Comparison of ENCODE assay signal across 14 cellular contexts in the genomic region with DNA sequence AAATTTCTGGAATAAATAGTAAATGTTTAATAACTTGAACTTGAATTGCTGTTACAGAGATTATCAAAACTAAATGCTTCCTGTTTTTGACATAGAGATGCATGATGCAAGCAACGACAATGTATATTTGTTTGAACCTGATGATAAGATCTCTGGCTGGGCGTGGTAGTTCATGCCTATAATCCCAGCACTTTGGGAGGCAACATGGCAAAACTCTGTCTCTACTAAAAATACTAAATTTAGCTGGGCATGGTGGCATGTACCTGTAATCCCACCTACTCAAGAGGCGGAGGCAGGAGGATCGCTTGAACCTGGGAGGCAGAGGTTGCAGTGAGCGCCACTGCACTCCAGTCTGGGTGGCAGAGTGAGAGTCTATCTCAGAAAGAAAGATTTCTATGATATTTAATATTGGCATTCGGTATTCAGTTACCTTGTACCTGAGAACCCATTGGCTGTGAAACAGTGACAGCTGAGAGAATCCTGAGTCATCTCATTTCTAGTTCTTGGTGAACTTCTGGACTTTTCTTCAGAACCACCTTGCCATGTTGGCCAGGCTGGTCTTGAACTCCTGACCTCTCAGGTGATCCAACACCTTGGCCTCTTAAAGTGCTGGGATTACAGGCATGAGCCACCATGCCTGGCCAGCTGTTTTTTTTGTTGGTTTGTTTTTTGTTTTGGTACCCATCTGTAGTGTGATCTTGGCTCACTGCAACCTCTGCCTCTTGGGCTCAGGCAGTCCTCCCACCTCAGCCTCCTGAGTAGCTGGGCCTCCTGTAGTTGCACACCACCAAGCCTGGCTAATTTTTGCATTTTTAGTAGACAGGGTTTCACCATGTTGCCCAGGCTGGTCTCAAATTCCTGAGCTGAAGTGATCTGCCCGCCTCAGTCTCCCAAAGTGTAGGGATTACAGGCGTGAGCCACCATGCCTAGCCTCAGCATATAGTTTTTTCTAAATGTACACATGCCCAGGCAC. TPM values are rescaled to one million over a fixed set of nuclear protein-coding genes. Genes with fewer than 3 reads are reported as not detected.
A peak's percentile ranks its signal among the peaks of the same experiment; 100 is the strongest.
DNase-seq lines count a peak whose midpoint lies in the region; ATAC-seq, FAIRE-seq and TF ChIP-seq lines count a peak whose summit lies in the region.
"Had no signal": no experiment of that assay in that cellular context is flagged by ENCODE, and none has a peak within 500 bp of the region (broad histone marks: within the 10 kb centered on the region; RNA-seq: fewer than 3 reads in every experiment).

No MANE protein-coding gene starts in this region.

- peaks cover 23 to 69% of the 10 kb centered on the region in 2 experiments for H3K36me3 ChIP-seq in endothelial cell of umbilical vein (ENCODE audit: control insufficient read depth in 2 of 2, extremely low read depth in 1 of 2, insufficient read depth in 2 of 2, low read length in 2 of 2)

- CTCF ChIA-PET in endothelial cell of umbilical vein (lab: Charles Lee): interaction anchor here (1.6 kb wide), 1 partner anchor 10 kb away, joined by 4 read pairs; a partner anchor contains a TSS

- no peaks in the 10 kb centered on the region for H3K9me3 ChIP-seq in endothelial cell of umbilical vein (replicated peaks; ENCODE audit: control insufficient read depth, insufficient read depth, low read length)
- H3K9me3 ChIP-seq: SJSA1 had no signal

- FAIRE-seq in GM12891 (lab: Jason Lieb, UNC) (no peak), endothelial cell of umbilical vein (lab: Jason Lieb, UNC) (no peak)
- FAIRE-seq: HTR-8/SVneo had no signal

- H3K4me1 Mint-ChIP-seq in T-helper 2 cell treated with Interferon-gamma antibody and Interleukin-4, amounts not matched to agents 5 μg/mL and 100 μg/mL, for 36 hours (ENCODE audit: low read depth): peaks cover 42% of the 10 kb centered on the region

- no peak overlapping the region for H2AFZ ChIP-seq in endothelial cell of umbilical vein (ENCODE audit: low read depth, low read length)

- no peak; the same call in 1 of the 2 replicates for TF ChIP-seq POLR2A in GM12891 (IDR thresholded peaks at IDR 0.05; ENCODE audit: low read depth, low read length)
- no peak for TF ChIP-seq POLR2A in endothelial cell of umbilical vein (IDR thresholded peaks at IDR 0.05; ENCODE audit: low read depth, low read length)

- no peaks in the 10 kb centered on the region for H3K27me3 ChIP-seq in endothelial cell of umbilical vein (ENCODE audit: control insufficient read depth in 2 of 2, insufficient read depth in 2 of 2, low read length in 2 of 2)
- H3K27me3 ChIP-seq: SJSA1 had no signal

- peaks cover 61% of the 10 kb centered on the region for H3K79me2 ChIP-seq in endothelial cell of umbilical vein (ENCODE audit: control insufficient read depth, insufficient read depth, low read length)

- H4K20me1 ChIP-seq in endothelial cell of umbilical vein (replicated peaks; ENCODE audit: control insufficient read depth, extremely low read depth, insufficient read depth, low read length): peaks cover 19% of the 10 kb centered on the region

- POLR2A ChIA-PET in endothelial cell of umbilical vein (lab: Charles Lee): interaction anchor here (1.2 kb wide), 1 partner anchor 10 kb away, joined by 4 read pairs; no protein-coding TSS in a partner anchor

- intact Hi-C loops in endothelial cell of umbilical vein (cut with micrococcal nuclease): no loop called here

- dilution Hi-C loops in endothelial cell of umbilical vein (cut with MboI; ENCODE audit: extremely low pct_ligation_motif_present, low sequenced_read_pairs): no loop called here

- no peak overlapping the region for H3K4me2 ChIP-seq in endothelial cell of umbilical vein (ENCODE audit: insufficient read depth, low read length)

- H3K9ac ChIP-seq in endothelial cell of umbilical vein (replicated peaks; ENCODE audit: extremely low read depth, insufficient read depth, low read length): no peak overlapping the region

- peaks cover 7% of the 10 kb centered on the region for H3K4me1 ChIP-seq in endothelial cell of umbilical vein (ENCODE audit: control insufficient read depth, extremely low read depth, insufficient read depth, low read length)

- H3K9me3 Mint-ChIP-seq in T-helper 2 cell treated with Interferon-gamma antibody and Interleukin-4, amounts not matched to agents 5 μg/mL and 100 μg/mL, for 36 hours: no peaks in the 10 kb centered on the region
- H3K9me3 Mint-ChIP-seq: CD8-positive, alpha-beta T cell; dendritic cell treated with granulocyte-macrophage colony-stimulating factor and Interleukin-4, amounts not matched to agents 40 ng/mL and 50 ng/mL, for 4 days had no signal

- peak overlapping the region; percentile 86 for H3K27ac Mint-ChIP-seq in T-helper 2 cell treated with Interferon-gamma antibody and Interleukin-4, amounts not matched to agents 5 μg/mL and 100 μg/mL, for 36 hours
- H3K27ac Mint-ChIP-seq: CD8-positive, alpha-beta T cell; dendritic cell treated with granulocyte-macrophage colony-stimulating factor and Interleukin-4, amounts not matched to agents 40 ng/mL and 50 ng/mL, for 4 days had no signal

- peak overlapping the region; percentile 31; the same call in 1 of the 2 replicates for H3K27ac ChIP-seq in C4-2B
- no peak overlapping the region for H3K27ac ChIP-seq in endothelial cell of umbilical vein (ENCODE audit: insufficient read depth, low read depth, low read length)
- H3K27ac ChIP-seq: SJSA1, VCaP had no signal

- no peaks in the 10 kb centered on the region for H3K9me1 ChIP-seq in endothelial cell of umbilical vein (replicated peaks; ENCODE audit: control insufficient read depth, extremely low read depth, insufficient read depth, low read length)

- TF ChIP-seq CTCF in C4-2B (conservative IDR thresholded peaks at IDR 0.05) (no peak), endothelial cell of umbilical vein (IDR thresholded peaks at IDR 0.05; ENCODE audit: extremely low read depth in 1 of 2, insufficient read depth in 1 of 2, low read depth in 1 of 2, low read length in 2 of 2) (no peak)

- peak overlapping the region; percentile 70 for H3K4me3 Mint-ChIP-seq in T-helper 2 cell treated with Interferon-gamma antibody and Interleukin-4, amounts not matched to agents 5 μg/mL and 100 μg/mL, for 36 hours
- H3K4me3 Mint-ChIP-seq: CD8-positive, alpha-beta T cell; dendritic cell treated with granulocyte-macrophage colony-stimulating factor and Interleukin-4, amounts not matched to agents 40 ng/mL and 50 ng/mL, for 4 days had no signal

- ATAC-seq in HG03159 (IDR thresholded peaks at IDR 0.05; ENCODE audit: unreplicated experiment): no peak
- ATAC-seq: CD8-positive, alpha-beta T cell; left colon had no signal

- H3K27me3 Mint-ChIP-seq in T-helper 2 cell treated with Interferon-gamma antibody and Interleukin-4, amounts not matched to agents 5 μg/mL and 100 μg/mL, for 36 hours (ENCODE audit: low read depth): no peaks in the 10 kb centered on the region
- H3K27me3 Mint-ChIP-seq: dendritic cell treated with granulocyte-macrophage colony-stimulating factor and Interleukin-4, amounts not matched to agents 40 ng/mL and 50 ng/mL, for 4 days had no signal

- H3K4me3 ChIP-seq in endothelial cell of umbilical vein (replicated peaks in 1 of 3; ENCODE audit: insufficient read depth in 1 of 3, low read depth in 1 of 3, low read length in 3 of 3): no peak overlapping the region
- H3K4me3 ChIP-seq: SJSA1 had no signal

- DNase-seq in GM12891 (ENCODE audit: insufficient read length, low spot score) (no peak), endothelial cell of umbilical vein (ENCODE audit: low read depth, low spot score) (no peak), foreskin melanocyte (no peak), RPMI8226 (no peak)
- no peak for DNase-seq in T-helper 2 cell treated with Interferon-gamma antibody and Interleukin-4, amounts not matched to agents 5 μg/mL and 100 μg/mL, for 36 hours (ENCODE audit: low spot score)
- DNase-seq: CD8-positive, alpha-beta T cell; left colon; NCI-H1092 had no signal

- peaks cover 86% of the 10 kb centered on the region for H3K36me3 Mint-ChIP-seq in T-helper 2 cell treated with Interferon-gamma antibody and Interleukin-4, amounts not matched to agents 5 μg/mL and 100 μg/mL, for 36 hours (ENCODE audit: low read depth)

- BruUV-seq in endothelial cell of umbilical vein (replicated peaks; lab: Mats Ljungman, UMichigan): no TSS peak

TF ChIP-seq in GM12891, 5 proteins besides CTCF, POLR2A, EP300 and RAD21 (continues in another document):
- TF ChIP-seq PAX5 (IDR thresholded peaks at IDR 0.05; ENCODE audit: insufficient read depth, low read length, severe bottlenecking) (no peak), POU2F2 (IDR thresholded peaks at IDR 0.05; ENCODE audit: low read depth, low read length) (no peak), POLR2AphosphoS5 (IDR thresholded peaks at IDR 0.05; ENCODE audit: low read depth, low read length) (0 out of 2 replicates have a peak, but pooled peaks have one; percentile 50), TAF1 (IDR thresholded peaks at IDR 0.05; ENCODE audit: low read depth, low read length) (no peak)

TF ChIP-seq in endothelial cell of umbilical vein, 7 proteins besides CTCF, POLR2A, EP300 and RAD21:
- TF ChIP-seq POLR2AphosphoS5 (IDR thresholded peaks at IDR 0.05; ENCODE audit: insufficient read depth, low read depth, low read length) (peak; percentile 23), JUN (IDR thresholded peaks at IDR 0.05; ENCODE audit: borderline replicate concordance, insufficient read depth, insufficient read length, low read depth) (no peak), GATA2 (IDR thresholded peaks at IDR 0.05; ENCODE audit: insufficient read depth, insufficient read length, low read depth, low read length) (peak; percentile 14)

RNA-seq across cellular contexts. Expression of a gene that starts 10.0 kb away (rescaled TPM):
- polyA plus RNA-seq in GM12891 (2012; ENCODE audit: low read depth, missing spikeins): 0.17 TPM
- 0.27 TPM in 1 of 2 replicates, not detected in the other for total RNA-seq in endothelial cell of umbilical vein
- polyA plus RNA-seq in endothelial cell of umbilical vein: 0.04 and 0.13 TPM in 2 replicates
- 0.05 TPM in 1 of 2 replicates, not detected in the other for polyA plus RNA-seq in endothelial cell of umbilical vein (2011; cell fraction: cytosol; rRNA removed)
- polyA plus RNA-seq in endothelial cell of umbilical vein (2011; cell fraction: nucleus; rRNA removed): 0.10 and 0.22 TPM in 2 replicates
- polyA plus RNA-seq in endothelial cell of umbilical vein (2012): 0.19 TPM in 1 of 2 replicates, not detected in the other
- 0.08 TPM in 1 of 2 replicates, not detected in the other for polyA minus RNA-seq in endothelial cell of umbilical vein
- polyA minus RNA-seq in endothelial cell of umbilical vein (2011; cell fraction: cytosol; rRNA and poly(A)+ RNA removed): not detected
- not detected in 2 replicates for polyA minus RNA-seq in endothelial cell of umbilical vein (2011; cell fraction: nucleus; rRNA and poly(A)+ RNA removed)

RNA-seq across cellular contexts. Expression of a gene that starts 21.8 kb away (rescaled TPM):
- 4,411 TPM for polyA plus RNA-seq in GM12891 (2012; ENCODE audit: low read depth, missing spikeins)
- total RNA-seq in endothelial cell of umbilical vein: 1,592 and 1,695 TPM in 2 replicates
- polyA plus RNA-seq in endothelial cell of umbilical vein: 618 and 1,113 TPM in 2 replicates
- 4,496 and 5,519 TPM in 2 replicates for polyA plus RNA-seq in endothelial cell of umbilical vein (2011; cell fraction: cytosol; rRNA removed)
- 1,833 and 2,535 TPM in 2 replicates for polyA plus RNA-seq in endothelial cell of umbilical vein (2011; cell fraction: nucleus; rRNA removed)
- 2,168 and 4,291 TPM in 2 replicates for polyA plus RNA-seq in endothelial cell of umbilical vein (2012)
- polyA minus RNA-seq in endothelial cell of umbilical vein: 1,004 and 1,287 TPM in 2 replicates
- 2,300 TPM for polyA minus RNA-seq in endothelial cell of umbilical vein (2011; cell fraction: cytosol; rRNA and poly(A)+ RNA removed)
- polyA minus RNA-seq in endothelial cell of umbilical vein (2011; cell fraction: nucleus; rRNA and poly(A)+ RNA removed): 294 and 390 TPM in 2 replicates
